1 cellular context compared by ENCODE assay signal in genomic region chr15:22710831-22711341, GRCh38.
TF ChIP-seq lines count a peak whose summit lies in the region.
"Not testable (repeated sequence)": the region's sequence is repeated elsewhere in the genome, so short reads cannot be mapped to it uniquely, and the experiment has no call there.

No MANE protein-coding gene starts in this region.

TF ChIP-seq in K562, 482 proteins besides CTCF, POLR2A, EP300 and RAD21 (continued from another document):
- TF ChIP-seq MIER1 (IDR thresholded peaks at IDR 0.05; ENCODE audit: low read depth) (0 out of 2 replicates have a peak, but pooled peaks have one; percentile 34), CBFA2T2 (conservative IDR thresholded peaks at IDR 0.05) (0 out of 2 replicates have a peak, but pooled peaks have one; percentile 23), TOE1 (IDR thresholded peaks at IDR 0.05; ENCODE audit: borderline replicate concordance) (0 out of 2 replicates have a peak, but pooled peaks have one; percentile 46), ZNF395 (CRISPR knock-in tag; IDR thresholded peaks at IDR 0.05) (peak; percentile 95), ZBTB7A (IDR thresholded peaks at IDR 0.05; ENCODE audit: borderline replicate concordance, control insufficient read depth, low read depth, low read length) (0 out of 2 replicates have a peak, but pooled peaks have one; percentile 31), NR4A1 (tag; IDR thresholded peaks at IDR 0.05) (peak; percentile 96), CBFA2T3 (IDR thresholded peaks at IDR 0.05) (peak; percentile 67), KDM1A (IDR thresholded peaks at IDR 0.05) (peak; percentile 82 to 91), SMARCA4 (IDR thresholded peaks at IDR 0.05) (peak; percentile 81), HDAC8 (tag; IDR thresholded peaks at IDR 0.05) (peak; percentile 95), RCOR1 (IDR thresholded peaks at IDR 0.05; ENCODE audit: borderline replicate concordance in 1 of 2, low read depth in 2 of 2, low read length in 2 of 2) (peak in 1 of 2 experiments; percentile 68; a peak in 2 of 4 replicates), CC2D1A (IDR thresholded peaks at IDR 0.05) (peak; percentile 59; the same call in 1 of the 2 replicates), BACH1 (tag; IDR thresholded peaks at IDR 0.05) (peak; percentile 82; the same call in 1 of the 2 replicates), ZNF592 (IDR thresholded peaks at IDR 0.05) (peak; percentile 97), ZBTB11 (CRISPR knock-in tag; IDR thresholded peaks at IDR 0.05) (peak in 1 of 3 experiments; percentile 74; a peak in 2 of 6 replicates)
- TF ChIP-seq TOE1 (CRISPR knock-in tag; IDR thresholded peaks at IDR 0.05; ENCODE audit: borderline replicate concordance, low read depth); NR4A1 (CRISPR knock-in tag; IDR thresholded peaks at IDR 0.05): not testable (repeated sequence)
